ENCODE assay signal across 25 cellular contexts in the genomic region with DNA sequence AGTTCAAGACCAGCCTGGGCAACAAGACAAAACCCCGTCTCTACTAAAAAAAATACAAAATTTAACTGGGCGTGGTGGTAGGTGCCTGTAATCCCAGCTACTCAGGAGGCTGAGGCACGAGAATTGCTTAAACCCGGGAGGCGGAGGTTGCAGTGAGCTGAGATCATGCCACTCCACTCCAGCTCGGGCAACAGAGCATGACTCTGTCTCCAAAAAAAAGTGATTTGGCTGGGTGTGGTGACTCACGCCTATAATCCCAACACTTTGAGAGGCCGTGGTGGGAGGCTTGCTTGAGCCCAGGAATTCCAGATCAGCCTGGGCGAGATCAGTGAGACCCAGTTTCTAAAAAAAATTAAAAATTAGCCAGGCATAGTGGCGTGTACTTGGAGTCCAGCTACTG. TPM values are rescaled to one million over a fixed set of nuclear protein-coding genes. Genes with fewer than 3 reads are reported as not detected.
DNase-seq lines count a peak whose midpoint lies in the region; ATAC-seq and TF ChIP-seq lines count a peak whose summit lies in the region.
"Had no signal": no experiment of that assay in that cellular context is flagged by ENCODE, and none has a peak within 500 bp of the region (broad histone marks: within the 10 kb centered on the region; RNA-seq: fewer than 3 reads in every experiment).

No MANE protein-coding gene starts in this region.

- H3K27me3 ChIP-seq in HCT116 (ENCODE audit: insufficient read depth, low read length): no peaks in the 10 kb centered on the region
- no peaks in the 10 kb centered on the region for H3K27me3 ChIP-seq in RWPE2 (ENCODE audit: insufficient read depth, poor library complexity, severe bottlenecking)
- H3K27me3 ChIP-seq in fibroblast of lung (ENCODE audit: control insufficient read depth, insufficient read depth, low read length): no peaks in the 10 kb centered on the region
- H3K27me3 ChIP-seq: ascending aorta, SJCRH30, transverse colon had no signal

- H3K4me3 Mint-ChIP-seq in T-helper 17 cell: no peak overlapping the region
- H3K4me3 Mint-ChIP-seq: activated T-helper 1 cell treated with anti-CD3 and anti-CD28 coated beads, Interleukin-12 subunit alpha, Interleukin-12 subunit beta, Interleukin-2, Interleukin-4 antibody, amounts not matched to agents 30 ng/mL and 10 ng/mL and 1 ng/mL, durations not matched to agents 14 hours and 24 hours and 36 hours; effector memory CD8-positive, alpha-beta T cell; H9; naive thymus-derived CD4-positive, alpha-beta T cell had no signal

- no peaks in the 10 kb centered on the region for H3K9me2 ChIP-seq in HCT116 (ENCODE audit: insufficient read depth)

- H3K27ac Mint-ChIP-seq in T-helper 17 cell: no peak overlapping the region
- H3K27ac Mint-ChIP-seq: activated naive CD4-positive, alpha-beta T cell treated with anti-CD3 and anti-CD28 coated beads, Interleukin-2, amount 50 U/mL, for 72 hours; activated T-helper 1 cell treated with anti-CD3 and anti-CD28 coated beads, Interleukin-12 subunit alpha, Interleukin-12 subunit beta, Interleukin-2, Interleukin-4 antibody, amounts not matched to agents 30 ng/mL and 10 ng/mL and 1 ng/mL, durations not matched to agents 14 hours and 24 hours and 36 hours; H9; naive thymus-derived CD4-positive, alpha-beta T cell had no signal

- POLR2A ChIA-PET in HCT116 (lab: Charles Lee): no interaction called here

- no peak for TF ChIP-seq RAD21 in HCT116 (IDR thresholded peaks at IDR 0.05; ENCODE audit: low read depth)

- peaks cover 2% of the 10 kb centered on the region for H3K36me3 Mint-ChIP-seq in T-helper 17 cell (ENCODE audit: low read depth)
- H3K36me3 Mint-ChIP-seq: activated naive CD4-positive, alpha-beta T cell treated with anti-CD3 and anti-CD28 coated beads, Interleukin-2, amount 50 U/mL, for 72 hours had no signal

- DNase-seq in A172 (ENCODE audit: low spot score) (peak; percentile 54), HCT116 (ENCODE audit: low read depth, low spot score) (no peak), RWPE2 (ENCODE audit: low spot score) (no peak), fibroblast of lung (ENCODE audit: low read depth in 2 of 2) (peak; percentile 4 to 64), NCI-H345 treated with DMSO at 0.1 percent for 48 hours (lab: John Stamatoyannopoulos, UW; ENCODE audit: unreplicated experiment) (no peak), T-helper 17 cell (no peak)
- no peak for DNase-seq in activated T-cell treated with anti-CD3 and anti-CD28 coated beads, Interleukin-2, amount 50 U/mL, for 1 hour
- DNase-seq: 8988T; activated CD4-positive, alpha-beta T cell treated with anti-CD3 and anti-CD28 coated beads for 48 hours; BE2C; DMS79 treated with DMSO at 0.1 percent for 48 hours; effector memory CD8-positive, alpha-beta T cell; H9; naive thymus-derived CD4-positive, alpha-beta T cell; NCI-H1694 treated with DMSO at 0.1 percent for 48 hours; NCI-H82; occipital lobe; SJCRH30; transverse colon had no signal

- no peaks in the 10 kb centered on the region for H3K79me2 ChIP-seq in HCT116 (ENCODE audit: insufficient read depth, low read length)
- no peaks in the 10 kb centered on the region for H3K79me2 ChIP-seq in fibroblast of lung (ENCODE audit: control insufficient read depth, insufficient read depth, low read length)

- H3K9ac ChIP-seq in HCT116 (ENCODE audit: low read length) (peak overlapping the region; percentile 16), fibroblast of lung (ENCODE audit: insufficient read depth, low read length) (no peak overlapping the region)

- H4K20me1 ChIP-seq in HCT116 (ENCODE audit: insufficient read depth): no peaks in the 10 kb centered on the region
- no peaks in the 10 kb centered on the region for H4K20me1 ChIP-seq in fibroblast of lung (ENCODE audit: control insufficient read depth, extremely low read depth, insufficient read depth, low read length)

- peak overlapping the region; percentile 62 for H3K4me2 ChIP-seq in HCT116 (ENCODE audit: low read length)
- H3K4me2 ChIP-seq in fibroblast of lung (ENCODE audit: extremely low read depth, insufficient read depth, low read length): no peak overlapping the region

- H3K4me1 Mint-ChIP-seq in T-helper 17 cell: peaks cover 8% of the 10 kb centered on the region

- ATAC-seq in HCT116 (peak; percentile 31; the same call in 1 of the 2 replicates), RWPE2 (ENCODE audit: low read depth) (no peak; the same call in 2 of the 3 replicates), GM18867 (IDR thresholded peaks at IDR 0.05; ENCODE audit: unreplicated experiment) (no peak), T-helper 17 cell (no peak)
- ATAC-seq: activated naive CD4-positive, alpha-beta T cell treated with anti-CD3 and anti-CD28 coated beads, Interleukin-2, amount 50 U/mL, for 72 hours; effector memory CD8-positive, alpha-beta T cell; K562; naive thymus-derived CD4-positive, alpha-beta T cell had no signal

- H3K4me3 ChIP-seq in HCT116 (replicated peaks in 1 of 2; ENCODE audit: low read depth in 1 of 2, low read length in 2 of 2): peak overlapping the region in 1 of 2 experiments; percentile 22; a peak in 2 of 4 replicates
- H3K4me3 ChIP-seq in RWPE2 (ENCODE audit: severe bottlenecking): no peak overlapping the region
- no peak overlapping the region for H3K4me3 ChIP-seq in fibroblast of lung (replicated peaks in 1 of 4; ENCODE audit: control extremely low read depth in 1 of 4, insufficient read depth in 1 of 4, low read depth in 3 of 4, low read length in 4 of 4)
- H3K4me3 ChIP-seq: ascending aorta, K562, SJCRH30, transverse colon had no signal

- TF ChIP-seq CTCF in HCT116 (IDR thresholded peaks at IDR 0.05 in 2 of 3, conservative IDR thresholded peaks at IDR 0.05 in 1 of 3; ENCODE audit: borderline replicate concordance in 1 of 3, insufficient read depth in 1 of 3, low read depth in 2 of 3, low read length in 2 of 3): no peak
- TF ChIP-seq CTCF in RWPE2 (IDR thresholded peaks at IDR 0.05; ENCODE audit: poor library complexity, severe bottlenecking): no peak
- no peak for TF ChIP-seq CTCF in fibroblast of lung (conservative IDR thresholded peaks at IDR 0.05 in 1 of 2, IDR thresholded peaks at IDR 0.05 in 1 of 2; ENCODE audit: low read depth in 1 of 2, low read length in 2 of 2)

- intact Hi-C loops in HCT116 (cut with micrococcal nuclease): no loop called here

- RAD21 ChIA-PET in HCT116 (lab: Charles Lee; ENCODE audit: low non-redundant PET in 1 of 2, low total read pairs in 2 of 2, uncharacterized antibody in 2 of 2, unreplicated experiment in 2 of 2): no interaction called here

- no peak for TF ChIP-seq POLR2A in HCT116 (IDR thresholded peaks at IDR 0.05; ENCODE audit: borderline replicate concordance, extremely low read depth, insufficient read depth, insufficient read length)

- CTCF ChIA-PET in HCT116 (lab: Charles Lee): no interaction called here

- H3K27ac ChIP-seq in HCT116 (ENCODE audit: low read depth, low read length) (no peak overlapping the region), RWPE2 (ENCODE audit: poor library complexity, severe bottlenecking) (peak overlapping the region; percentile 53), fibroblast of lung (ENCODE audit: insufficient read depth, low read length) (no peak overlapping the region)
- H3K27ac ChIP-seq: ascending aorta, SJCRH30, transverse colon had no signal

- H3K36me3 ChIP-seq in HCT116 (ENCODE audit: control insufficient read depth in 1 of 2, insufficient read depth in 2 of 2, low read length in 2 of 2): no peaks in the 10 kb centered on the region
- no peaks in the 10 kb centered on the region for H3K36me3 ChIP-seq in RWPE2 (ENCODE audit: low read depth)
- H3K36me3 ChIP-seq in fibroblast of lung (ENCODE audit: control insufficient read depth, insufficient read depth, low read length): no peaks in the 10 kb centered on the region
- H3K36me3 ChIP-seq: ascending aorta, BE2C, SJCRH30, transverse colon had no signal

- H2AFZ ChIP-seq in HCT116 (ENCODE audit: low read depth, low read length, poor library complexity, severe bottlenecking) (no peak overlapping the region), fibroblast of lung (ENCODE audit: low read length) (no peak overlapping the region)

- peaks cover 5 to 48% of the 10 kb centered on the region in 2 experiments; a peak in 3 of 4 replicates for H3K4me1 ChIP-seq in HCT116 (ENCODE audit: control insufficient read depth in 1 of 2, insufficient read depth in 2 of 2, low read length in 2 of 2)
- H3K4me1 ChIP-seq in RWPE2 (ENCODE audit: insufficient read depth, poor library complexity, severe bottlenecking): peaks cover 14% of the 10 kb centered on the region
- H3K4me1 ChIP-seq in fibroblast of lung (ENCODE audit: control insufficient read depth, extremely low read depth, insufficient read depth, low read length): no peaks in the 10 kb centered on the region
- H3K4me1 ChIP-seq: ascending aorta, BE2C had no signal

- H3K27me3 Mint-ChIP-seq in T-helper 17 cell: peaks cover 15% of the 10 kb centered on the region

- no TSS peak for BruUV-seq in HCT116 (replicated peaks; lab: Mats Ljungman, UMichigan)

- H3K9me3 ChIP-seq in HCT116 (ENCODE audit: control insufficient read depth in 1 of 2, insufficient read depth in 1 of 2, low read depth in 1 of 2, low read length in 2 of 2) (no peaks in the 10 kb centered on the region), RWPE2 (ENCODE audit: severe bottlenecking) (no peaks in the 10 kb centered on the region), fibroblast of lung (ENCODE audit: control insufficient read depth, insufficient read depth, low read depth, low read length) (no peaks in the 10 kb centered on the region), T-helper 17 cell (ENCODE audit: control insufficient read depth, low read length, poor library complexity, severe bottlenecking) (no peaks in the 10 kb centered on the region)
- H3K9me3 ChIP-seq: ascending aorta, BE2C, SJCRH30, transverse colon had no signal

TF ChIP-seq in HCT116, 20 proteins besides CTCF, POLR2A, EP300 and RAD21:
- TF ChIP-seq FOSL1 (IDR thresholded peaks at IDR 0.05; ENCODE audit: low read depth): no peak
- peak; percentile 30; the same call in 1 of the 2 replicates for TF ChIP-seq JUND (IDR thresholded peaks at IDR 0.05)

RNA-seq across cellular contexts. Expression of gene OPHN1, which starts 4.1 kb away (rescaled TPM):
- 2.7 and 4.0 TPM in 2 replicates for total RNA-seq in A172 (2014; rRNA removed; shearing (Covaris generic))
- total RNA-seq in HCT116 (2021; ENCODE audit: unreplicated experiment) (2.9 TPM), fibroblast of lung (8.3 and 8.5 TPM in 2 replicates), T-helper 17 cell (1 to 10 TPM in 1 of 2 donors, under 1 TPM in 1; 0.37 to 1.4 TPM)
- polyA plus RNA-seq in HCT116 (2012): 1.2 and 1.6 TPM in 2 replicates
- polyA plus RNA-seq in fibroblast of lung: 2.9 and 3.9 TPM in 2 replicates
- 1.8 and 2.2 TPM in 2 replicates for polyA plus RNA-seq in fibroblast of lung (2012)
- polyA minus RNA-seq in fibroblast of lung (ENCODE audit: low replicate concordance): 1.9 and 7.4 TPM in 2 replicates
- total RNA-seq: OCI-LY7 had no signal
- polyA plus RNA-seq: naive thymus-derived CD4-positive, alpha-beta T cell had no signal

Comparison
In these comparisons a context has a peak if more than half of its experiments do, and no peak if none do; other contexts are left out.
1. DNase-seq: peak in A172 (single experiment) and fibroblast of lung (2 of 2); none in HCT116 (single experiment), RWPE2 (single experiment), NCI-H345 treated with DMSO at 0.1 percent for 48 hours (single experiment), T-helper 17 cell (0 of 3) and activated T-cell treated with anti-CD3 and anti-CD28 coated beads, Interleukin-2, amount 50 U/mL, for 1 hour (single experiment).